29 cellular contexts compared by ENCODE assay signal in the genomic region with DNA sequence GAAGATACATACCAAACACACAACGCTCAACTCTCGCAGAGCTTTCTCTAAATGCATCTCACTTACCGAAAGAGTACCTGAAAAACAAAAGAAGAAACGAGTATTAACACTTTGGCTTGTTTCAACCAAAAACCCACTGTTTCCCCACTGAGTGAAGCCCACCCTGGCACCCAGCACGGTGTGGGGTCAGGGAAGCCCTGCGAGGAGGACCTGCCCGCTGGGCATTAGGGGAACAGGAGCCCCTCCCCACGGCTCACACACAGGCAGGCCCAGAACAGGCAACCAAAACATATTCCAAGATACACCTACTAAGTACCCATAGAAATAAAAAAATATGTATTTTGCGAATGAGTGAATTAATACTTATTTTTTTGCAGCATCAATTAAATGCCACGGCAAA. TPM values are rescaled to one million over a fixed set of nuclear protein-coding genes. Genes with fewer than 3 reads are reported as not detected.
DNase-seq lines count a peak whose midpoint lies in the region; ATAC-seq, FAIRE-seq and TF ChIP-seq lines count a peak whose summit lies in the region.
"Had no signal": no experiment of that assay in that cellular context is flagged by ENCODE, and none has a peak within 500 bp of the region (broad histone marks: within the 10 kb centered on the region; RNA-seq: fewer than 3 reads in every experiment).

No MANE protein-coding gene starts in this region.

- H3K4me3 Mint-ChIP-seq in central memory CD8-positive, alpha-beta T cell, result no peak overlapping the region
- no peak overlapping the region for H3K4me3 Mint-ChIP-seq in activated naive CD4-positive, alpha-beta T cell treated with anti-CD3 and anti-CD28 coated beads, Interleukin-2, amount 10 ng/mL, durations not matched to agents 7 days and 5 days
- H3K4me3 Mint-ChIP-seq: CD14-positive monocyte; CD4-positive, alpha-beta memory T cell; CD4-positive, CD25-positive, alpha-beta regulatory T cell; CD8-positive, alpha-beta memory T cell had no signal

- peaks cover 4% of the 10 kb centered on the region for H3K36me3 Mint-ChIP-seq in central memory CD8-positive, alpha-beta T cell (ENCODE audit: insufficient read depth)
- H3K36me3 Mint-ChIP-seq in activated naive CD4-positive, alpha-beta T cell treated with anti-CD3 and anti-CD28 coated beads, Interleukin-2, amount 10 ng/mL, durations not matched to agents 7 days and 5 days, result no peaks in the 10 kb centered on the region

- no peaks in the 10 kb centered on the region for H3K79me2 ChIP-seq in osteoblast (ENCODE audit: insufficient read depth, low read length)

- CTCF ChIA-PET in activated naive CD4-positive, alpha-beta T cell treated with anti-CD3 and anti-CD28 coated beads, Interleukin-2, amount 10 ng/mL, durations not matched to agents 7 days and 5 days (lab: Charles Lee), result no interaction called here

- peaks cover 14% of the 10 kb centered on the region for H3K4me1 Mint-ChIP-seq in central memory CD8-positive, alpha-beta T cell
- no peaks in the 10 kb centered on the region for H3K4me1 Mint-ChIP-seq in activated naive CD4-positive, alpha-beta T cell treated with anti-CD3 and anti-CD28 coated beads, Interleukin-2, amount 10 ng/mL, durations not matched to agents 7 days and 5 days
- H3K4me1 Mint-ChIP-seq: CD14-positive monocyte had no signal

- no peak for FAIRE-seq in kidney (lab: Jason Lieb, UNC)
- FAIRE-seq: A204.1, GM12878, GM12892, GM18507 had no signal

- no peaks in the 10 kb centered on the region for H3K36me3 ChIP-seq in kidney (ENCODE audit: control insufficient read depth in 1 of 2, insufficient read depth in 2 of 2, low read length in 2 of 2)
- H3K36me3 ChIP-seq in osteoblast (ENCODE audit: insufficient read depth, low read length), result no peaks in the 10 kb centered on the region
- H3K36me3 ChIP-seq: BE2C had no signal

- no peak overlapping the region for H2AFZ ChIP-seq in osteoblast (ENCODE audit: low read length)

- H3K9ac ChIP-seq in kidney (ENCODE audit: low read length in 2 of 2), result no peak overlapping the region
- H3K9ac ChIP-seq: BLaER1 had no signal

- no peak for ATAC-seq in central memory CD8-positive, alpha-beta T cell (replicated peaks; ENCODE audit: extremely low read depth, poor library complexity, severe bottlenecking)
- no peak for ATAC-seq in GM19324 (IDR thresholded peaks at IDR 0.05; ENCODE audit: low FRiP score, unreplicated experiment)
- ATAC-seq: GM12878 had no signal

- H3K4me2 ChIP-seq in osteoblast (ENCODE audit: insufficient read depth, low read length), result no peak overlapping the region
- H3K4me2 ChIP-seq: BLaER1 had no signal

- peak overlapping the region; percentile 32 for H3K27ac Mint-ChIP-seq in central memory CD8-positive, alpha-beta T cell (ENCODE audit: low read depth)
- H3K27ac Mint-ChIP-seq in activated naive CD4-positive, alpha-beta T cell treated with anti-CD3 and anti-CD28 coated beads, Interleukin-2, amount 10 ng/mL, durations not matched to agents 7 days and 5 days, result no peak overlapping the region
- H3K27ac Mint-ChIP-seq: CD14-positive monocyte; CD4-positive, CD25-positive, alpha-beta regulatory T cell; CD8-positive, alpha-beta memory T cell had no signal

- H3K4me1 ChIP-seq in kidney (ENCODE audit: control insufficient read depth in 1 of 2, insufficient read depth in 1 of 2, low read depth in 1 of 2, low read length in 2 of 2), result peaks cover 0 to 6% of the 10 kb centered on the region in 2 donors
- H3K4me1 ChIP-seq in osteoblast (ENCODE audit: insufficient read depth, low read length), result no peaks in the 10 kb centered on the region
- H3K4me1 ChIP-seq: BE2C had no signal

- no peak overlapping the region for H3K4me3 ChIP-seq in kidney (ENCODE audit: low read length in 2 of 2)
- H3K4me3 ChIP-seq in osteoblast (ENCODE audit: insufficient read depth, low read length), result no peak overlapping the region
- H3K4me3 ChIP-seq: BLaER1, GM12878 had no signal

- H4K20me1 ChIP-seq in osteoblast (ENCODE audit: insufficient read depth, low read length), result no peaks in the 10 kb centered on the region

- H3K27me3 ChIP-seq in osteoblast (ENCODE audit: insufficient read depth, low read length), result no peaks in the 10 kb centered on the region
- H3K27me3 ChIP-seq: BE2C, BLaER1 had no signal

- no peaks in the 10 kb centered on the region for H3K9me3 ChIP-seq in kidney (ENCODE audit: control insufficient read depth in 1 of 2, low read length in 2 of 2)
- no peaks in the 10 kb centered on the region for H3K9me3 ChIP-seq in osteoblast (ENCODE audit: low read depth, low read length)
- H3K9me3 ChIP-seq: BE2C, BLaER1 had no signal

- no peak for DNase-seq in central memory CD8-positive, alpha-beta T cell (ENCODE audit: low spot score in 2 of 2)
- DNase-seq in kidney (peak; percentile 38), osteoblast (ENCODE audit: insufficient read length, low spot score, missing footprints) (peak; percentile 57), head of caudate nucleus (no peak), GOT3 (lab: John Stamatoyannopoulos, UW) (no peak)
- no peak for DNase-seq in activated naive CD4-positive, alpha-beta T cell treated with anti-CD3 and anti-CD28 coated beads, Interleukin-2, amount 10 ng/mL, durations not matched to agents 7 days and 5 days
- DNase-seq: 8988T; ACHN; BE2C; C1 segment of cervical spinal cord; CD4-positive, alpha-beta memory T cell; CD4-positive, CD25-positive, alpha-beta regulatory T cell; COR-L47; DMS 273 treated with DMSO at 0.1 percent for 48 hours; DMS153; DMS53; DMS79; DND-41; EL; GDM1 had no signal

- H3K27ac ChIP-seq in kidney (ENCODE audit: low read depth in 2 of 2, low read length in 2 of 2) (no peak overlapping the region), osteoblast (ENCODE audit: low read depth, low read length) (no peak overlapping the region)
- H3K27ac ChIP-seq: BLaER1 had no signal

- TF ChIP-seq CTCF in kidney (IDR thresholded peaks at IDR 0.05; ENCODE audit: borderline replicate concordance, extremely low read depth, insufficient read depth) (no peak), osteoblast (IDR thresholded peaks at IDR 0.05; ENCODE audit: extremely low read depth, low read depth, low read length) (no peak)

- intact Hi-C loops in kidney (cut with DNase I), result no loop called here
- intact Hi-C loops in head of caudate nucleus (cut with DNase I), result no loop called here

- H3K9me3 Mint-ChIP-seq in central memory CD8-positive, alpha-beta T cell, result no peaks in the 10 kb centered on the region
- no peaks in the 10 kb centered on the region for H3K9me3 Mint-ChIP-seq in activated naive CD4-positive, alpha-beta T cell treated with anti-CD3 and anti-CD28 coated beads, Interleukin-2, amount 10 ng/mL, durations not matched to agents 7 days and 5 days
- H3K9me3 Mint-ChIP-seq: CD4-positive, alpha-beta memory T cell; CD8-positive, alpha-beta memory T cell had no signal

- H3K27me3 Mint-ChIP-seq in central memory CD8-positive, alpha-beta T cell, result no peaks in the 10 kb centered on the region
- no peaks in the 10 kb centered on the region for H3K27me3 Mint-ChIP-seq in activated naive CD4-positive, alpha-beta T cell treated with anti-CD3 and anti-CD28 coated beads, Interleukin-2, amount 10 ng/mL, durations not matched to agents 7 days and 5 days
- H3K27me3 Mint-ChIP-seq: CD4-positive, alpha-beta memory T cell; CD4-positive, CD25-positive, alpha-beta regulatory T cell; CD8-positive, alpha-beta memory T cell had no signal

RNA-seq across cellular contexts. Expression of a gene that starts 36.6 kb away (rescaled TPM):
- 28.6 TPM for total RNA-seq in kidney
- polyA plus RNA-seq in kidney (ENCODE audit: insufficient read depth, low read depth, low replicate concordance), result 15.4 TPM
- total RNA-seq in osteoblast, result 25.3 and 35.8 TPM in 2 replicates

RNA-seq across cellular contexts. Expression of a gene that starts 47.4 kb away (rescaled TPM):
- total RNA-seq in kidney (1.0 TPM), osteoblast (under 0.01 TPM in 1 of 2 replicates, not detected in the other)
- 0.17 TPM for polyA plus RNA-seq in kidney (ENCODE audit: insufficient read depth, low read depth, low replicate concordance)
- total RNA-seq: GM12878 had no signal
- polyA plus RNA-seq: AG04450, CD14-positive monocyte, GM12878 had no signal

Comparison
In these comparisons a context has a peak if more than half of its experiments do, and no peak if none do; other contexts are left out.
1. DNase-seq: peak in kidney (single experiment) and osteoblast (single experiment); none in central memory CD8-positive, alpha-beta T cell (0 of 2), activated naive CD4-positive, alpha-beta T cell treated with anti-CD3 and anti-CD28 coated beads, Interleukin-2, amount 10 ng/mL, durations not matched to agents 7 days and 5 days (single experiment), head of caudate nucleus (0 of 42) and GOT3 (single experiment).